Comparison of ENCODE assay signal across 2 cellular contexts in genomic region chrX:154074199-154074598, GRCh38.
TF ChIP-seq lines count a peak whose summit lies in the region.

No MANE protein-coding gene starts in this region.

TF ChIP-seq in IMR-90, 13 proteins besides CTCF, POLR2A, EP300 and RAD21:
- TF ChIP-seq NFE2L2 (IDR thresholded peaks at IDR 0.05; ENCODE audit: low read depth, low read length), result no peak
- no peak for TF ChIP-seq SMC3 (IDR thresholded peaks at IDR 0.05; ENCODE audit: low read depth, low read length)
- no peak for TF ChIP-seq FOS (IDR thresholded peaks at IDR 0.05; ENCODE audit: low read depth, low read length)
- TF ChIP-seq MAFK (IDR thresholded peaks at IDR 0.05; ENCODE audit: low read depth, low read length), result no peak
- TF ChIP-seq RCOR1 (IDR thresholded peaks at IDR 0.05; ENCODE audit: insufficient replicate concordance, low read length), result no peak
- no peak for TF ChIP-seq RFX5 (IDR thresholded peaks at IDR 0.05; ENCODE audit: low read depth, low read length)
- no peak for TF ChIP-seq MAZ (IDR thresholded peaks at IDR 0.05; ENCODE audit: borderline replicate concordance, low read depth, low read length)
- TF ChIP-seq MXI1 (IDR thresholded peaks at IDR 0.05; ENCODE audit: borderline replicate concordance, low read depth, low read length), result no peak
- TF ChIP-seq ELK1 (IDR thresholded peaks at IDR 0.05; ENCODE audit: borderline replicate concordance, low read depth, low read length), result no peak
- no peak for TF ChIP-seq BHLHE40 (IDR thresholded peaks at IDR 0.05; ENCODE audit: low read depth, low read length)
- TF ChIP-seq CHD1 (IDR thresholded peaks at IDR 0.05; ENCODE audit: low read depth, low read length), result no peak
- TF ChIP-seq CEBPB (IDR thresholded peaks at IDR 0.05; ENCODE audit: low read depth, low read length), result no peak

TF ChIP-seq in H1, 55 proteins besides CTCF, POLR2A, EP300 and RAD21:
- TF ChIP-seq RBBP5 (IDR thresholded peaks at IDR 0.05; ENCODE audit: borderline replicate concordance, low read depth, low read length), result no peak
- no peak for TF ChIP-seq BRCA1 (IDR thresholded peaks at IDR 0.05; ENCODE audit: low read depth, low read length)
- no peak for TF ChIP-seq USF2 (IDR thresholded peaks at IDR 0.05; ENCODE audit: low read length)
- no peak for TF ChIP-seq CBX5 (IDR thresholded peaks at IDR 0.05; ENCODE audit: low read depth, low read length)
- TF ChIP-seq POLR2AphosphoS5 (IDR thresholded peaks at IDR 0.05; ENCODE audit: low read depth, low read length), result no peak
- no peak for TF ChIP-seq SIN3A (conservative IDR thresholded peaks at IDR 0.05 in 1 of 2, IDR thresholded peaks at IDR 0.05 in 1 of 2; ENCODE audit: low read depth in 1 of 2, low read length in 2 of 2)
- no peak for TF ChIP-seq BCL11A (IDR thresholded peaks at IDR 0.05; ENCODE audit: low read depth in 2 of 2, low read length in 2 of 2)
- no peak for TF ChIP-seq YY1 (IDR thresholded peaks at IDR 0.05; ENCODE audit: low read depth, low read length)
- TF ChIP-seq NANOG (IDR thresholded peaks at IDR 0.05; ENCODE audit: insufficient read depth, low read depth, low read length, poor library complexity, severe bottlenecking), result no peak
- TF ChIP-seq POU5F1 (IDR thresholded peaks at IDR 0.05; ENCODE audit: low read depth, low read length), result no peak
- TF ChIP-seq SRF (IDR thresholded peaks at IDR 0.05; ENCODE audit: low read depth, low read length), result no peak
